ENCODE assay signal across 8 cellular contexts in genomic region chr2:61536723-61537581, GRCh38. TPM values are rescaled to one million over a fixed set of nuclear protein-coding genes. Genes with fewer than 3 reads are reported as not detected.
DNase-seq lines count a peak whose midpoint lies in the region; ATAC-seq and TF ChIP-seq lines count a peak whose summit lies in the region.

No MANE protein-coding gene starts in this region.

- DNase-seq in AG08395 (ENCODE audit: low spot score) (peak; percentile 66), NCI-H2227 (lab: John Stamatoyannopoulos, UW; ENCODE audit: unreplicated experiment) (peak; percentile 76), choroid plexus epithelial cell (ENCODE audit: low read depth) (peak; percentile 95), kidney tubule cell (ENCODE audit: low spot score) (peak; percentile 92)
- DNase-seq in activated CD4-positive, alpha-beta T cell treated with anti-CD3 and anti-CD28 coated beads for 36 hours = peak; percentile 91
- peak; percentile 26 to 60 for DNase-seq in stimulated activated CD4-positive, alpha-beta T cell treated with anti-CD3 and anti-CD28 coated beads, Interleukin-1b, Interleukin-23, amount 100 ng/mL, for 1 hour (ENCODE audit: low read depth in 2 of 2)

- POLR2A ChIA-PET in activated CD4-positive, alpha-beta T cell treated with anti-CD3 and anti-CD28 coated beads for 36 hours (lab: Charles Lee) = interaction anchor here (0.6 to 1.2 kb wide), 3 partner anchors 10 to 638 kb away, joined by 3 to 4 read pairs (median 3); no protein-coding TSS in a partner anchor

- CTCF ChIA-PET in activated CD4-positive, alpha-beta T cell treated with anti-CD3 and anti-CD28 coated beads for 36 hours (lab: Charles Lee) = interaction anchor here (1.0 kb wide), 1 partner anchor 769 kb away, joined by 3 read pairs; no protein-coding TSS in a partner anchor

- H3K9me3 Mint-ChIP-seq in activated CD4-positive, alpha-beta T cell treated with anti-CD3 and anti-CD28 coated beads for 36 hours (ENCODE audit: low read depth) = no peaks in the 10 kb centered on the region

- peak overlapping the region; percentile 92 for H3K4me3 ChIP-seq in choroid plexus epithelial cell (ENCODE audit: low read depth, low read length)

- intact Hi-C loops in activated CD4-positive, alpha-beta T cell treated with anti-CD3 and anti-CD28 coated beads for 36 hours (cut with DNase I, micrococcal nuclease) = loop anchor here (1.0 to 10.0 kb wide), 7 partner anchors 66 to 982 kb away; partner anchors contain the start of genes BCL11A (in 1 of the 2), CCT4 (in 1 of the 2), COMMD1 (in 1 of the 2) and PAPOLG (in 1 of the 2)

- peak overlapping the region; percentile 98 for H3K27ac Mint-ChIP-seq in activated CD4-positive, alpha-beta T cell treated with anti-CD3 and anti-CD28 coated beads for 36 hours

- peaks cover 25% of the 10 kb centered on the region for H3K36me3 Mint-ChIP-seq in activated CD4-positive, alpha-beta T cell treated with anti-CD3 and anti-CD28 coated beads for 36 hours (ENCODE audit: low read depth)

- no peak for TF ChIP-seq CTCF in choroid plexus epithelial cell (conservative IDR thresholded peaks at IDR 0.05; ENCODE audit: low read depth, low read length)

- ATAC-seq in GM18873 (IDR thresholded peaks at IDR 0.05; ENCODE audit: low FRiP score, unreplicated experiment) (peak; percentile 47), HG03135 (IDR thresholded peaks at IDR 0.05; ENCODE audit: unreplicated experiment) (peak; percentile 51)
- ATAC-seq in activated CD4-positive, alpha-beta T cell treated with anti-CD3 and anti-CD28 coated beads for 36 hours = peak; percentile 61

- peak overlapping the region; percentile 95 for H3K4me3 Mint-ChIP-seq in activated CD4-positive, alpha-beta T cell treated with anti-CD3 and anti-CD28 coated beads for 36 hours

- no peaks in the 10 kb centered on the region for H3K27me3 Mint-ChIP-seq in activated CD4-positive, alpha-beta T cell treated with anti-CD3 and anti-CD28 coated beads for 36 hours

- H3K4me1 Mint-ChIP-seq in activated CD4-positive, alpha-beta T cell treated with anti-CD3 and anti-CD28 coated beads for 36 hours = peaks cover 31% of the 10 kb centered on the region

RNA-seq across cellular contexts. Expression of gene XPO1, which starts 1.2 kb away (rescaled TPM):
- total RNA-seq in activated CD4-positive, alpha-beta T cell treated with anti-CD3 and anti-CD28 coated beads for 36 hours = 100 to 1,000 TPM; 187 to 214 TPM

Comparison
In these comparisons a context has a peak if more than half of its experiments do, and no peak if none do; other contexts are left out.
1. Peak in every context shown above with its lines: DNase-seq, ATAC-seq and H3K4me3 ChIP-seq.
2. DNase-seq: peak in every context shown above with its lines; median percentile 95 in choroid plexus epithelial cell; 92 in kidney tubule cell; 91 in activated CD4-positive, alpha-beta T cell treated with anti-CD3 and anti-CD28 coated beads for 36 hours; 76 in NCI-H2227; 66 in AG08395; 43 in stimulated activated CD4-positive, alpha-beta T cell treated with anti-CD3 and anti-CD28 coated beads, Interleukin-1b, Interleukin-23, amount 100 ng/mL, for 1 hour.